11 cellular contexts compared by ENCODE assay signal in the genomic region with DNA sequence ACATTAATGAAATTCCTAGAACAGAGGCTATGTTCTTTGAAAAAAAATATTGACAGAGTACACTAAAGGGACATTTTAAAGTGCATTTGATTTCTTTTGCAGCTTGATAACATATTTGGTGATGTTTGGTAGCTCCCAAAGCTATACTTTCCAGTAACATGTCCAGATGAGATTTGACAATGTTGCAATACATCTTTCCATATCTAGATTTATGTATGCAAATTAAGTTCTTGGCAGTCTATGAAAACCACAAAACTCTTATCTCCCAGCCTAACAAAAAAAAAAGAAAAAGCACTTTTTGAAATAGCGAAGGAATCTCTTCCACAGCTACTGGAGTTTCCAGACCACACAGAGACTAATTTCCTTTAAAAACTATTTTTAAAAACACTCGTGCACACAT.
"Had no signal": no experiment of that assay in that cellular context is flagged by ENCODE, and none has a peak within 500 bp of the region (broad histone marks: within the 10 kb centered on the region; RNA-seq: fewer than 3 reads in every experiment).

No MANE protein-coding gene starts in this region.

- H3K9me3 Mint-ChIP-seq: activated naive CD4-positive, alpha-beta T cell treated with anti-CD3 and anti-CD28 coated beads, Interleukin-2, amount 10 ng/mL, durations not matched to agents 7 days and 5 days; activated T-helper 2 cell treated with anti-CD3 and anti-CD28 coated beads, Interferon-gamma antibody, Interleukin-2, Interleukin-4, amounts not matched to agents 10 μg/mL and 5 μg/mL and 100 μg/mL, durations not matched to agents 14 hours and 24 hours and 36 hours had no signal

- H3K4me1 ChIP-seq: body of pancreas, left lung, parathyroid adenoma, vagina had no signal

- H3K79me2 ChIP-seq: parathyroid adenoma had no signal

- H3K27me3 ChIP-seq: body of pancreas, heart right ventricle, left lung, vagina had no signal

- H3K4me3 ChIP-seq: body of pancreas, heart right ventricle, left lung, skin epidermis, vagina had no signal

- H3K27ac Mint-ChIP-seq: activated naive CD4-positive, alpha-beta T cell treated with anti-CD3 and anti-CD28 coated beads, Interleukin-2, amount 10 ng/mL, durations not matched to agents 7 days and 5 days; activated T-helper 2 cell treated with anti-CD3 and anti-CD28 coated beads, Interferon-gamma antibody, Interleukin-2, Interleukin-4, amounts not matched to agents 10 μg/mL and 5 μg/mL and 100 μg/mL, durations not matched to agents 14 hours and 24 hours and 36 hours had no signal

- H3K4me1 Mint-ChIP-seq: activated naive CD4-positive, alpha-beta T cell treated with anti-CD3 and anti-CD28 coated beads, Interleukin-2, amount 10 ng/mL, durations not matched to agents 7 days and 5 days had no signal

- H3K9ac ChIP-seq: parathyroid adenoma had no signal

- H3K36me3 ChIP-seq: heart right ventricle, left lung, vagina had no signal

- H3K4me3 Mint-ChIP-seq: activated naive CD4-positive, alpha-beta T cell treated with anti-CD3 and anti-CD28 coated beads, Interleukin-2, amount 10 ng/mL, durations not matched to agents 7 days and 5 days had no signal

- H2AFZ ChIP-seq: parathyroid adenoma had no signal

- H3K27ac ChIP-seq: body of pancreas, heart right ventricle, left lung, parathyroid adenoma, skin epidermis, vagina had no signal

- ATAC-seq: body of pancreas, esophagus mucosa, left lung had no signal

- H3K9me3 ChIP-seq: body of pancreas, heart right ventricle, left lung, vagina had no signal

- H3K36me3 Mint-ChIP-seq: activated naive CD4-positive, alpha-beta T cell treated with anti-CD3 and anti-CD28 coated beads, Interleukin-2, amount 10 ng/mL, durations not matched to agents 7 days and 5 days had no signal

- H3K27me3 Mint-ChIP-seq: activated naive CD4-positive, alpha-beta T cell treated with anti-CD3 and anti-CD28 coated beads, Interleukin-2, amount 10 ng/mL, durations not matched to agents 7 days and 5 days had no signal

- DNase-seq: activated naive CD4-positive, alpha-beta T cell treated with anti-CD3 and anti-CD28 coated beads, Interleukin-2, amount 10 ng/mL, durations not matched to agents 7 days and 5 days; body of pancreas; heart right ventricle; islet precursor cell; left lung; retina had no signal
